In genomic region chr16:14285542-14286380, GRCh38 we compare ENCODE assay signal across 8 cellular contexts.
DNase-seq lines count a peak whose midpoint lies in the region; ATAC-seq and TF ChIP-seq lines count a peak whose summit lies in the region.

No MANE protein-coding gene starts in this region.

- DNase-seq in NCI-H1105 (lab: John Stamatoyannopoulos, UW): peak; percentile 90
- DNase-seq in SKM-1 (lab: John Stamatoyannopoulos, UW; ENCODE audit: unreplicated experiment): peak; percentile 66
- DNase-seq in head of caudate nucleus: peak; percentile 83 to 97 (median 93)
- peak; percentile 98 for DNase-seq in osteocyte (ENCODE audit: extremely low spot score, unreplicated experiment)
- DNase-seq in thoracic aorta (ENCODE audit: low spot score): peak; percentile 75

- H3K4me1 Mint-ChIP-seq in activated naive CD8-positive, alpha-beta T cell (ENCODE audit: low read depth): peaks cover 13% of the 10 kb centered on the region
- peaks cover 13% of the 10 kb centered on the region for H3K4me1 Mint-ChIP-seq in osteocyte (ENCODE audit: unreplicated experiment)

- H3K27ac Mint-ChIP-seq in activated naive CD8-positive, alpha-beta T cell: peak overlapping the region; percentile 81
- H3K27ac Mint-ChIP-seq in osteocyte (ENCODE audit: unreplicated experiment): peak overlapping the region; percentile 86

- no peak for TF ChIP-seq CTCF in osteocyte (IDR thresholded peaks at IDR 0.05)
- no peak for TF ChIP-seq CTCF in thoracic aorta (IDR thresholded peaks at IDR 0.05)

- H3K9me3 ChIP-seq in thoracic aorta: peaks cover 8% of the 10 kb centered on the region

- H3K36me3 Mint-ChIP-seq in activated naive CD8-positive, alpha-beta T cell: no peaks in the 10 kb centered on the region
- peaks cover 3% of the 10 kb centered on the region for H3K36me3 Mint-ChIP-seq in osteocyte (ENCODE audit: unreplicated experiment)

- intact Hi-C loops in head of caudate nucleus (cut with DNase I): loop anchor here (10.0 kb wide), 1 partner anchor 361 kb away; the partner anchor contains the start of gene ERCC4

- peak overlapping the region; percentile 83 to 87 for H3K27ac ChIP-seq in thoracic aorta

- ATAC-seq in HG02610 (IDR thresholded peaks at IDR 0.05; ENCODE audit: unreplicated experiment) (peak; percentile 79), thoracic aorta (ENCODE audit: insufficient number of reproducible peaks, low FRiP score, low read depth) (peak; percentile 91)

- peaks cover 12% of the 10 kb centered on the region for H3K9me3 Mint-ChIP-seq in activated naive CD8-positive, alpha-beta T cell (ENCODE audit: low read depth)
- peaks cover 6% of the 10 kb centered on the region for H3K9me3 Mint-ChIP-seq in osteocyte (ENCODE audit: unreplicated experiment)

- no peaks in the 10 kb centered on the region for H3K27me3 ChIP-seq in thoracic aorta (replicated peaks; ENCODE audit: insufficient read depth)

- peaks cover 13 to 15% of the 10 kb centered on the region in 2 donors for H3K4me1 ChIP-seq in thoracic aorta (ENCODE audit: control insufficient read depth in 1 of 2, low read depth in 2 of 2)

- no peaks in the 10 kb centered on the region for H3K36me3 ChIP-seq in thoracic aorta

- peak overlapping the region; percentile 60 for H3K4me3 ChIP-seq in GM08714 (ENCODE audit: low read length)
- peak overlapping the region; percentile 96 for H3K4me3 ChIP-seq in thoracic aorta

- peak overlapping the region; percentile 94 for H3K4me3 Mint-ChIP-seq in activated naive CD8-positive, alpha-beta T cell
- peak overlapping the region; percentile 90 for H3K4me3 Mint-ChIP-seq in osteocyte (ENCODE audit: unreplicated experiment)

- no peaks in the 10 kb centered on the region for H3K27me3 Mint-ChIP-seq in activated naive CD8-positive, alpha-beta T cell
- peaks cover 3% of the 10 kb centered on the region for H3K27me3 Mint-ChIP-seq in osteocyte (ENCODE audit: unreplicated experiment)

Comparison
In these comparisons a context has a peak if more than half of its experiments do, and no peak if none do; other contexts are left out.
1. Peak in every context shown above with its lines: DNase-seq, ATAC-seq, H3K4me3 ChIP-seq and H3K27ac ChIP-seq.